In genomic region chr1:154730986-154731489, GRCh38 we compare ENCODE assay signal across 10 cellular contexts.
DNase-seq lines count a peak whose midpoint lies in the region; ATAC-seq, FAIRE-seq and TF ChIP-seq lines count a peak whose summit lies in the region.
"Had no signal": no experiment of that assay in that cellular context is flagged by ENCODE, and none has a peak within 500 bp of the region (broad histone marks: within the 10 kb centered on the region; RNA-seq: fewer than 3 reads in every experiment).

No MANE protein-coding gene starts in this region.

- H3K4me1 ChIP-seq in ACC112 (ENCODE audit: control insufficient read depth, insufficient read depth, low read length, unreplicated experiment) (peaks cover 32% of the 10 kb centered on the region), muscle layer of duodenum (ENCODE audit: control insufficient read depth in 1 of 2, insufficient read depth in 2 of 2, low read length in 2 of 2) (peaks cover 18 to 80% of the 10 kb centered on the region in 2 donors)

- peaks cover 6% of the 10 kb centered on the region for H3K27me3 Mint-ChIP-seq in endothelial cell (ENCODE audit: unreplicated experiment)

- ATAC-seq in GM21619 (IDR thresholded peaks at IDR 0.05; ENCODE audit: unreplicated experiment) (no peak), HG02973 (IDR thresholded peaks at IDR 0.05; ENCODE audit: unreplicated experiment) (no peak)
- ATAC-seq: stimulated activated naive CD8-positive, alpha-beta T cell treated with anti-CD3 and anti-CD28 coated beads, Interleukin-15, amount 100 ng/mL, for 72 hours had no signal

- peak overlapping the region; percentile 94 for H3K27ac Mint-ChIP-seq in endothelial cell (ENCODE audit: unreplicated experiment)
- H3K27ac Mint-ChIP-seq: CD4-positive, CD25-positive, alpha-beta regulatory T cell; stimulated activated naive CD8-positive, alpha-beta T cell treated with anti-CD3 and anti-CD28 coated beads, Interleukin-15, amount 100 ng/mL, for 72 hours had no signal

- H3K9me3 Mint-ChIP-seq in endothelial cell (ENCODE audit: unreplicated experiment): no peaks in the 10 kb centered on the region
- H3K9me3 Mint-ChIP-seq: CD4-positive, CD25-positive, alpha-beta regulatory T cell; stimulated activated naive CD8-positive, alpha-beta T cell treated with anti-CD3 and anti-CD28 coated beads, Interleukin-15, amount 100 ng/mL, for 72 hours had no signal

- FAIRE-seq in frontal cortex (lab: Jason Lieb, UNC): no peak

- DNase-seq in NCI-H2029 treated with DMSO at 0.1 percent for 48 hours (lab: John Stamatoyannopoulos, UW) (peak; percentile 13), endothelial cell (ENCODE audit: low spot score) (no peak), OCI-M2 (lab: John Stamatoyannopoulos, UW; ENCODE audit: unreplicated experiment) (no peak), frontal cortex (ENCODE audit: low spot score in 2 of 2) (no peak)
- DNase-seq: CD4-positive, CD25-positive, alpha-beta regulatory T cell; stimulated activated naive CD8-positive, alpha-beta T cell treated with anti-CD3 and anti-CD28 coated beads, Interleukin-15, amount 100 ng/mL, for 72 hours had no signal

- no peak overlapping the region for H3K4me3 Mint-ChIP-seq in endothelial cell (ENCODE audit: unreplicated experiment)
- H3K4me3 Mint-ChIP-seq: CD4-positive, CD25-positive, alpha-beta regulatory T cell; stimulated activated naive CD8-positive, alpha-beta T cell treated with anti-CD3 and anti-CD28 coated beads, Interleukin-15, amount 100 ng/mL, for 72 hours had no signal

- H3K36me3 Mint-ChIP-seq in endothelial cell (ENCODE audit: low read depth, unreplicated experiment): no peaks in the 10 kb centered on the region
- H3K36me3 Mint-ChIP-seq: CD4-positive, CD25-positive, alpha-beta regulatory T cell had no signal

- no peaks in the 10 kb centered on the region for H3K79me2 ChIP-seq in ACC112 (ENCODE audit: control insufficient read depth, insufficient read depth, low read length, unreplicated experiment)

- no peaks in the 10 kb centered on the region for H3K9me3 ChIP-seq in muscle layer of duodenum (ENCODE audit: control insufficient read depth in 1 of 2, low read length in 2 of 2)

- H2AFZ ChIP-seq in ACC112 (ENCODE audit: low read length, unreplicated experiment): peak overlapping the region; percentile 83

- H3K4me3 ChIP-seq in ACC112 (ENCODE audit: low read depth, low read length) (no peak overlapping the region; the same call in 1 of the 2 replicates), muscle layer of duodenum (ENCODE audit: low read depth in 1 of 2, low read length in 2 of 2) (peak overlapping the region in 1 of 2 donors; percentile 20)

- H3K27me3 ChIP-seq in ACC112 (ENCODE audit: insufficient read depth, low read length) (no peaks in the 10 kb centered on the region), muscle layer of duodenum (ENCODE audit: low read depth, low read length) (no peaks in the 10 kb centered on the region)

- TF ChIP-seq CTCF in endothelial cell (IDR thresholded peaks at IDR 0.05; ENCODE audit: unreplicated experiment): no peak

- H3K4me1 Mint-ChIP-seq in endothelial cell (ENCODE audit: unreplicated experiment): peaks cover 40% of the 10 kb centered on the region
- H3K4me1 Mint-ChIP-seq: CD4-positive, CD25-positive, alpha-beta regulatory T cell had no signal

- H3K36me3 ChIP-seq in ACC112 (ENCODE audit: insufficient read depth, low read length): no peaks in the 10 kb centered on the region
- H3K36me3 ChIP-seq in muscle layer of duodenum (ENCODE audit: control insufficient read depth in 1 of 2, insufficient read depth in 2 of 2, low read length in 2 of 2): no peaks in the 10 kb centered on the region

- peak overlapping the region; percentile 78 for H3K27ac ChIP-seq in ACC112 (ENCODE audit: low read depth, low read length)
- peak overlapping the region; percentile 81 for H3K27ac ChIP-seq in muscle layer of duodenum (ENCODE audit: low read length)
